8 cellular contexts compared by ENCODE assay signal in the genomic region with DNA sequence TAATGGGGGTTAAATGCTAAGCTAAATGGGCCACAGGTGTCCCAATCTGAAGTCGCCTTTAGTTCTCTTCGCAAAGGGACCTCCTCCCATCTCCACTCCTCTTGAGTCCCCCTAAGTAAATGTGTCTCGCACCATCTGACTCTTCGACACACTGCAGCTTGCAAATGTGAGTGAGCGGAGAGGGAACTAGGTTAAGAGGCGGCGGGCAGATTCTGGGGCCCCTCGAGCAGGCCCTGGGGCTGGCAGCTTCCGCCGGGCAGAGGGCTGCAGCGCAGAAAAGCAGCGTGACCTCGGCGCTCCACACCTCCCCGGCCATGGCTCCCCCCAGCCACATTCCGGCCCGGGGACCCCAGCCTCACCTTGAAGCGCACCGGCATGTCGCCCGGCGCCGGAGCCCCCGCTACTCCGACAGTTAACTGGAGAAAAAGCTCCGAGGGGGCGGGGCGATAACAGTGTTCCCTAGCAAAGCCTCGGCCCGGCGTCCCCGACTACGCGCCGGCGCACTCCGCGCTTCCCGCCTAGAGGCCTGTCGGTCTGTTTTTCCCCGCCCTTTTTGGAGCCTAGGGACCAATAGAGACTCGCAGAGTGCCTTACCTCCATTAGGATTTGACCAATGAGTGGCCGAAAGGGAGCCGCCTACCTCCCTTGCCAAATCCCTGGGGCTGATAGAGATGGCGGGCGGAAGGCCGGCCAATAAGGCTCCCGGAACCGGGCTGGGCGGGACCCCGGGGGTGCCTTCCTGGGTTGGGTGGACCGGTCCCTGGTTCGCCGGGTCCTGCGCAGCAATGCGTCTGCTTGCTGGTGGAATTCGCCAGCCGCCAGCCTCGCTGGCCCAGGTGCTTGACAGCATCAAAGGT. TPM values are rescaled to one million over a fixed set of nuclear protein-coding genes. Genes with fewer than 3 reads are reported as not detected.
DNase-seq lines count a peak whose midpoint lies in the region; TF ChIP-seq lines count a peak whose summit lies in the region.

A gene with protein sequence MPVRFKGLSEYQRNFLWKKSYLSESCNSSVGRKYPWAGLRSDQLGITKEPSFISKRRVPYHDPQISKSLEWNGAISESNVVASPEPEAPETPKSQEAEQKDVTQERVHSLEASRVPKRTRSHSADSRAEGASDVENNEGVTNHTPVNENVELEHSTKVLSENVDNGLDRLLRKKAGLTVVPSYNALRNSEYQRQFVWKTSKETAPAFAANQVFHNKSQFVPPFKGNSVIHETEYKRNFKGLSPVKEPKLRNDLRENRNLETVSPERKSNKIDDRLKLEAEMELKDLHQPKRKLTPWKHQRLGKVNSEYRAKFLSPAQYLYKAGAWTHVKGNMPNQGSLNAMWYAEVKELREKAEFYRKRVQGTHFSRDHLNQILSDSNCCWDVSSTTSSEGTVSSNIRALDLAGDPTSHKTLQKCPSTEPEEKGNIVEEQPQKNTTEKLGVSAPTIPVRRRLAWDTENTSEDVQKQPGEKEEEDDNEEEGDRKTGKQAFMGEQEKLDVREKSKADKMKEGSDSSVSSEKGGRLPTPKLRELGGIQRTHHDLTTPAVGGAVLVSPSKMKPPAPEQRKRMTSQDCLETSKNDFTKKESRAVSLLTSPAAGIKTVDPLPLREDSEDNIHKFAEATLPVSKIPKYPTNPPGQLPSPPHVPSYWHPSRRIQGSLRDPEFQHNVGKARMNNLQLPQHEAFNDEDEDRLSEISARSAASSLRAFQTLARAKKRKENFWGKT (minus strand): TSS at position 494 of the 857 bp plus-strand sequence. CDS start 117 bp downstream, at position 377.

- no peaks in the 10 kb centered on the region for H4K20me1 ChIP-seq in MM.1S (ENCODE audit: insufficient read depth, low read length)

- H3K27ac ChIP-seq in MM.1S (ENCODE audit: low read length) (peak within 1 kb of the TSS; percentile 18; the same call in 1 of the 2 replicates), stomach smooth muscle (ENCODE audit: low read length) (peak within 1 kb of the TSS; percentile 59)

- no peak for TF ChIP-seq CTCF in MM.1S (IDR thresholded peaks at IDR 0.05; ENCODE audit: low read length)
- no peak for TF ChIP-seq CTCF in foreskin fibroblast (IDR thresholded peaks at IDR 0.05; ENCODE audit: low read depth, low read length)
- TF ChIP-seq CTCF in neural crest cell (conservative IDR thresholded peaks at IDR 0.05): no peak

- no peaks in the 10 kb centered on the region for H3K27me3 ChIP-seq in HAP-1 (ENCODE audit: low read depth)
- no peaks in the 10 kb centered on the region for H3K27me3 ChIP-seq in MM.1S (replicated peaks; ENCODE audit: insufficient read depth, low read length)
- no peaks in the 10 kb centered on the region for H3K27me3 ChIP-seq in stomach smooth muscle (ENCODE audit: control insufficient read depth in 1 of 2, insufficient read depth in 2 of 2, low read length in 2 of 2)

- no peaks in the 10 kb centered on the region for H3F3A ChIP-seq in MM.1S (ENCODE audit: insufficient read depth, low read length)

- 0 out of 2 replicates have a peak, but pooled peaks cover 3% of the 10 kb centered on the region for H3K79me2 ChIP-seq in MM.1S (ENCODE audit: low read length)

- in situ Hi-C loops in HAP-1 (cut with MboI; ENCODE audit: low sequenced_read_pairs): no loop called here

- H3K9me2 ChIP-seq in MM.1S (replicated peaks; ENCODE audit: insufficient read depth, low read length): no peaks in the 10 kb centered on the region

- H3K4me1 Mint-ChIP-seq in neural crest cell: peaks cover 32% of the 10 kb centered on the region

- H3K4me1 ChIP-seq in ES-I3 (ENCODE audit: insufficient read depth, low read length) (peaks cover 15% of the 10 kb centered on the region), HAP-1 (peaks cover 30% of the 10 kb centered on the region), MM.1S (ENCODE audit: low read length) (peaks cover 6% of the 10 kb centered on the region; the same call in 1 of the 2 replicates), stomach smooth muscle (ENCODE audit: control insufficient read depth, insufficient read depth, low read length) (peaks cover 9% of the 10 kb centered on the region)

- H3K27ac Mint-ChIP-seq in neural crest cell (ENCODE audit: unreplicated experiment): peak within 1 kb of the TSS; percentile 79

- peak within 1 kb of the TSS; percentile 71 for H3K4me3 ChIP-seq in HAP-1
- H3K4me3 ChIP-seq in MM.1S (ENCODE audit: low read length): peak within 1 kb of the TSS; percentile 80
- peak within 1 kb of the TSS; percentile 57 to 61 for H3K4me3 ChIP-seq in foreskin fibroblast (ENCODE audit: low read depth in 1 of 2, low read length in 2 of 2)
- peak within 1 kb of the TSS; percentile 63 to 85 for H3K4me3 ChIP-seq in stomach smooth muscle (ENCODE audit: low read length in 2 of 2)

- H3K9me3 ChIP-seq in ES-I3 (ENCODE audit: control insufficient read depth, insufficient read depth, low read length) (no peaks in the 10 kb centered on the region), HAP-1 (no peaks in the 10 kb centered on the region), MM.1S (replicated peaks; ENCODE audit: insufficient read depth, low read length) (no peaks in the 10 kb centered on the region), stomach smooth muscle (ENCODE audit: control insufficient read depth in 2 of 2, low read length in 2 of 2) (no peaks in the 10 kb centered on the region)

- H3K9me3 Mint-ChIP-seq in neural crest cell: no peaks in the 10 kb centered on the region

- no peaks in the 10 kb centered on the region for H3K36me3 Mint-ChIP-seq in neural crest cell (ENCODE audit: low read depth)

- H3K9ac ChIP-seq in ES-I3 (ENCODE audit: low read depth, low read length) (peak within 1 kb of the TSS; percentile 87), MM.1S (ENCODE audit: low read length) (peak within 1 kb of the TSS; percentile 50), stomach smooth muscle (ENCODE audit: low read length in 2 of 2) (peak within 1 kb of the TSS; percentile 76 to 77)

- peak within 1 kb of the TSS; percentile 64 for H2AFZ ChIP-seq in MM.1S (ENCODE audit: low read length)

- peak; percentile 97 to 98 for DNase-seq in HAP-1 (ENCODE audit: low spot score in 2 of 2)
- peak; percentile 99 for DNase-seq in MM.1S
- DNase-seq in SIG-M5 (lab: John Stamatoyannopoulos, UW): peak; percentile 93
- DNase-seq in activated gamma-delta T cell (lab: John Stamatoyannopoulos, UW): peak; percentile 96
- DNase-seq in foreskin fibroblast: peak; percentile 96 to 99
- peak; percentile 92 for DNase-seq in neural crest cell (ENCODE audit: low read depth, low spot score)

- H3K27me3 Mint-ChIP-seq in neural crest cell (ENCODE audit: low read depth): peaks cover 14% of the 10 kb centered on the region

- H3K4me2 ChIP-seq in MM.1S (ENCODE audit: low read depth, low read length): peak within 1 kb of the TSS; percentile 54

- H3K36me3 ChIP-seq in ES-I3 (ENCODE audit: insufficient read depth, low read length): no peaks in the 10 kb centered on the region; the same call in 1 of the 2 replicates
- H3K36me3 ChIP-seq in HAP-1 (replicated peaks): no peaks in the 10 kb centered on the region
- no peaks in the 10 kb centered on the region for H3K36me3 ChIP-seq in MM.1S (replicated peaks; ENCODE audit: insufficient read depth, low read length)
- H3K36me3 ChIP-seq in stomach smooth muscle (ENCODE audit: control insufficient read depth in 2 of 2, insufficient read depth in 2 of 2, low read length in 2 of 2): no peaks in the 10 kb centered on the region

- peak within 1 kb of the TSS; percentile 91 for H3K4me3 Mint-ChIP-seq in neural crest cell

RNA-seq across cellular contexts. Expression of the gene that starts here (rescaled TPM):
- total RNA-seq in neural crest cell: 22.1 and 26.2 TPM in 2 replicates

Comparison
In these comparisons a context has a peak if more than half of its experiments do, and no peak if none do; other contexts are left out.
1. Peak in every context shown above with its lines: DNase-seq, H3K4me3 ChIP-seq and H3K27ac ChIP-seq.